In genomic region chr11:33942954-33943353, GRCh38 we compare ENCODE assay signal across 8 cellular contexts. TPM values are rescaled to one million over a fixed set of nuclear protein-coding genes. Genes with fewer than 3 reads are reported as not detected.
A peak's percentile ranks its signal among the peaks of the same experiment; 100 is the strongest.
DNase-seq lines count a peak whose midpoint lies in the region; ATAC-seq and TF ChIP-seq lines count a peak whose summit lies in the region.

No MANE protein-coding gene starts in this region.

- H3K27ac ChIP-seq in cingulate gyrus (ENCODE audit: low read depth, low read length), result peak overlapping the region; percentile 8
- no peak overlapping the region for H3K27ac ChIP-seq in gastrocnemius medialis

- intact Hi-C loops in gastrocnemius medialis (cut with DNase I; ENCODE audit: low total_unique reads), result no loop called here

- TF ChIP-seq POLR2A in gastrocnemius medialis (IDR thresholded peaks at IDR 0.05), result no peak

- H3K4me3 ChIP-seq in gastrocnemius medialis, result no peak overlapping the region

- ATAC-seq in GM18868 (IDR thresholded peaks at IDR 0.05; ENCODE audit: unreplicated experiment) (peak; percentile 69), HG03045 (IDR thresholded peaks at IDR 0.05; ENCODE audit: unreplicated experiment) (peak; percentile 58), gastrocnemius medialis (peak; percentile 46 to 58), HG02840 (IDR thresholded peaks at IDR 0.05; ENCODE audit: low FRiP score, unreplicated experiment) (no peak)

- H3K9me3 ChIP-seq in gastrocnemius medialis, result no peaks in the 10 kb centered on the region

- no peak for TF ChIP-seq CTCF in gastrocnemius medialis (IDR thresholded peaks at IDR 0.05 in 4 of 5, conservative IDR thresholded peaks at IDR 0.05 in 1 of 5)

- H3K36me3 ChIP-seq in gastrocnemius medialis, result no peaks in the 10 kb centered on the region

- no peaks in the 10 kb centered on the region for H3K27me3 ChIP-seq in gastrocnemius medialis

- peak in 1 of 2 donors; percentile 22 for DNase-seq in gastrocnemius medialis
- no peak for DNase-seq in midbrain (lab: John Stamatoyannopoulos, UW)
- DNase-seq in 8988T, result no peak
- no peak for DNase-seq in SW480 (ENCODE audit: low spot score)

- H3K4me1 ChIP-seq in gastrocnemius medialis, result peaks cover 0 to 6% of the 10 kb centered on the region in 2 donors

- in situ Hi-C loops in gastrocnemius medialis (cut with MboI; ENCODE audit: low sequenced_read_pairs in 4 of 4), result no loop called here

RNA-seq across cellular contexts. Expression of gene LMO2, which starts 51.1 kb away (rescaled TPM):
- total RNA-seq in gastrocnemius medialis, result 10 to 100 TPM in 3 of 4 donors, 1 to 10 TPM in 1; 5.3 to 41.9 (median 19.2) TPM
